In genomic region chr10:124674768-124675222, GRCh38 we compare ENCODE assay signal across 12 cellular contexts.
A peak's percentile ranks its signal among the peaks of the same experiment; 100 is the strongest.
DNase-seq lines count a peak whose midpoint lies in the region; ATAC-seq and TF ChIP-seq lines count a peak whose summit lies in the region.
"Had no signal": no experiment of that assay in that cellular context is flagged by ENCODE, and none has a peak within 500 bp of the region (broad histone marks: within the 10 kb centered on the region; RNA-seq: fewer than 3 reads in every experiment).

No MANE protein-coding gene starts in this region.

- no peaks in the 10 kb centered on the region for H4K20me1 ChIP-seq in GM23338 (replicated peaks; ENCODE audit: insufficient read depth)

- H3K4me1 Mint-ChIP-seq in activated naive CD4-positive, alpha-beta T cell treated with anti-CD3 and anti-CD28 coated beads for 36 hours (ENCODE audit: low read depth) = peaks cover 98% of the 10 kb centered on the region
- peaks cover 83% of the 10 kb centered on the region for H3K4me1 Mint-ChIP-seq in dendritic cell treated with granulocyte-macrophage colony-stimulating factor and Interleukin-4, amounts not matched to agents 40 ng/mL and 50 ng/mL, for 4 days (ENCODE audit: low read depth)
- H3K4me1 Mint-ChIP-seq in memory B cell (peaks cover 44% of the 10 kb centered on the region), GM23338 (peaks cover 31% of the 10 kb centered on the region)

- H3K4me1 ChIP-seq in GM23338 (ENCODE audit: insufficient read depth) (0 out of 2 replicates have a peak, but pooled peaks cover 7% of the 10 kb centered on the region), sigmoid colon (peaks cover 0 to 86% (median 78%) of the 10 kb centered on the region in 4 donors)

- TF ChIP-seq EP300 in sigmoid colon (IDR thresholded peaks at IDR 0.05) = no peak

- peaks cover 5% of the 10 kb centered on the region for H3K36me3 Mint-ChIP-seq in activated naive CD4-positive, alpha-beta T cell treated with anti-CD3 and anti-CD28 coated beads for 36 hours (ENCODE audit: low read depth)
- peaks cover 72% of the 10 kb centered on the region for H3K36me3 Mint-ChIP-seq in dendritic cell treated with granulocyte-macrophage colony-stimulating factor and Interleukin-4, amounts not matched to agents 40 ng/mL and 50 ng/mL, for 4 days (ENCODE audit: low read depth)
- H3K36me3 Mint-ChIP-seq in memory B cell (peaks cover 23% of the 10 kb centered on the region), GM23338 (ENCODE audit: low read depth) (no peaks in the 10 kb centered on the region; the same call in 2 of the 3 replicates)

- H3K4me3 Mint-ChIP-seq in activated naive CD4-positive, alpha-beta T cell treated with anti-CD3 and anti-CD28 coated beads for 36 hours = no peak overlapping the region
- H3K4me3 Mint-ChIP-seq in dendritic cell treated with granulocyte-macrophage colony-stimulating factor and Interleukin-4, amounts not matched to agents 40 ng/mL and 50 ng/mL, for 4 days = no peak overlapping the region
- H3K4me3 Mint-ChIP-seq in memory B cell = no peak overlapping the region
- H3K4me3 Mint-ChIP-seq in GM23338 = no peak overlapping the region

- no peaks in the 10 kb centered on the region for H3F3A ChIP-seq in GM23338 (replicated peaks; ENCODE audit: low read depth)

- intact Hi-C loops in activated naive CD4-positive, alpha-beta T cell treated with anti-CD3 and anti-CD28 coated beads for 36 hours (cut with micrococcal nuclease) = no loop called here
- intact Hi-C loops in dendritic cell treated with granulocyte-macrophage colony-stimulating factor and Interleukin-4, amounts not matched to agents 40 ng/mL and 50 ng/mL, for 4 days (cut with micrococcal nuclease) = no loop called here
- intact Hi-C loops in sigmoid colon (cut with DNase I) = no loop called here

- peak overlapping the region; percentile 21 for H3K27ac Mint-ChIP-seq in activated naive CD4-positive, alpha-beta T cell treated with anti-CD3 and anti-CD28 coated beads for 36 hours
- peak overlapping the region; percentile 2 for H3K27ac Mint-ChIP-seq in dendritic cell treated with granulocyte-macrophage colony-stimulating factor and Interleukin-4, amounts not matched to agents 40 ng/mL and 50 ng/mL, for 4 days
- H3K27ac Mint-ChIP-seq in memory B cell (peak overlapping the region; percentile 14), GM23338 (no peak overlapping the region)

- H3K36me3 ChIP-seq in GM23338 (ENCODE audit: insufficient read depth) = no peaks in the 10 kb centered on the region
- no peaks in the 10 kb centered on the region for H3K36me3 ChIP-seq in sigmoid colon
- no peaks in the 10 kb centered on the region for H3K36me3 ChIP-seq in brain microvascular endothelial cell (replicated peaks)
- H3K36me3 ChIP-seq: MG63 had no signal

- WGBS in sigmoid colon, 2 donors = 94 to 97% methylated on average over 9 of the region's 9 CpGs

- no peaks in the 10 kb centered on the region for H3K9me2 ChIP-seq in GM23338 (ENCODE audit: insufficient read depth)

- TF ChIP-seq POLR2A in sigmoid colon (IDR thresholded peaks at IDR 0.05) = no peak

- H3K27me3 Mint-ChIP-seq in activated naive CD4-positive, alpha-beta T cell treated with anti-CD3 and anti-CD28 coated beads for 36 hours (ENCODE audit: low read depth) = no peaks in the 10 kb centered on the region
- no peaks in the 10 kb centered on the region for H3K27me3 Mint-ChIP-seq in dendritic cell treated with granulocyte-macrophage colony-stimulating factor and Interleukin-4, amounts not matched to agents 40 ng/mL and 50 ng/mL, for 4 days
- H3K27me3 Mint-ChIP-seq in memory B cell (no peaks in the 10 kb centered on the region), GM23338 (ENCODE audit: insufficient read depth, low read depth, poor library complexity) (peaks cover 6% of the 10 kb centered on the region)

- H3K9me3 ChIP-seq in sigmoid colon = no peaks in the 10 kb centered on the region
- H3K9me3 ChIP-seq: body of pancreas, MG63 had no signal

- H3K27me3 ChIP-seq in GM23338 (ENCODE audit: insufficient read depth) (no peaks in the 10 kb centered on the region), sigmoid colon (no peaks in the 10 kb centered on the region), brain microvascular endothelial cell (replicated peaks) (no peaks in the 10 kb centered on the region)
- H3K27me3 ChIP-seq: body of pancreas, MG63 had no signal

- no peaks in the 10 kb centered on the region; the same call in 1 of the 2 replicates for H3K79me2 ChIP-seq in GM23338 (replicated peaks; ENCODE audit: insufficient read depth)

- TF ChIP-seq CTCF in GM23338 (conservative IDR thresholded peaks at IDR 0.05; ENCODE audit: low read depth in 2 of 2) (no peak), sigmoid colon (IDR thresholded peaks at IDR 0.05) (no peak), brain microvascular endothelial cell (IDR thresholded peaks at IDR 0.05; ENCODE audit: low read depth, low read length, missing control alignments) (no peak)

- no peak overlapping the region for H2AFZ ChIP-seq in GM23338

- ATAC-seq in memory B cell (ENCODE audit: low read depth) (no peak), GM23338 (no peak)
- ATAC-seq: body of pancreas, esophagus mucosa had no signal

- H3K27ac ChIP-seq in temporal lobe (ENCODE audit: low read depth, low read length) = peak overlapping the region; percentile 94
- no peak overlapping the region for H3K27ac ChIP-seq in GM23338 (ENCODE audit: low read depth)
- peak overlapping the region in 1 of 4 donors; percentile 14 for H3K27ac ChIP-seq in sigmoid colon
- H3K27ac ChIP-seq in brain microvascular endothelial cell = no peak overlapping the region
- H3K27ac ChIP-seq: body of pancreas had no signal

- DNase-seq in activated naive CD4-positive, alpha-beta T cell treated with anti-CD3 and anti-CD28 coated beads for 36 hours = no peak
- no peak for DNase-seq in activated naive CD4-positive, alpha-beta T cell treated with anti-CD3 and anti-CD28 coated beads, Interleukin-2, amount 50 U/mL, for 16 hours
- DNase-seq in memory B cell (ENCODE audit: low spot score in 2 of 2) = no peak
- DNase-seq in GM23338 (ENCODE audit: low spot score) = no peak
- no peak for DNase-seq in sigmoid colon
- DNase-seq in brain microvascular endothelial cell = no peak
- DNase-seq: body of pancreas, MG63, NCI-H510A treated with DMSO at 0.1 percent for 48 hours had no signal

- in situ Hi-C loops in brain microvascular endothelial cell (cut with HindIII; ENCODE audit: low pct_ligation_motif_present, low sequenced_read_pairs) = no loop called here

- H3K4me3 ChIP-seq in GM23338 (no peak overlapping the region), sigmoid colon (no peak overlapping the region), brain microvascular endothelial cell (ENCODE audit: low read depth, low read length) (no peak overlapping the region)
- H3K4me3 ChIP-seq: body of pancreas, MG63 had no signal

- no peak overlapping the region for H3K4me2 ChIP-seq in GM23338

- no peaks in the 10 kb centered on the region for H3K9me3 Mint-ChIP-seq in activated naive CD4-positive, alpha-beta T cell treated with anti-CD3 and anti-CD28 coated beads for 36 hours
- H3K9me3 Mint-ChIP-seq in dendritic cell treated with granulocyte-macrophage colony-stimulating factor and Interleukin-4, amounts not matched to agents 40 ng/mL and 50 ng/mL, for 4 days = no peaks in the 10 kb centered on the region
- H3K9me3 Mint-ChIP-seq in memory B cell (no peaks in the 10 kb centered on the region), GM23338 (no peaks in the 10 kb centered on the region)

- CTCF ChIA-PET in activated naive CD4-positive, alpha-beta T cell treated with anti-CD3 and anti-CD28 coated beads for 36 hours (lab: Charles Lee) = interaction anchor here (0.9 to 2.2 kb wide), 3 partner anchors 27 to 71 kb away, joined by 3 to 7 read pairs (median 3); no protein-coding TSS in a partner anchor

TF ChIP-seq in GM23338, 12 proteins besides CTCF, POLR2A, EP300 and RAD21:
- no peak for TF ChIP-seq REST (IDR thresholded peaks at IDR 0.05; ENCODE audit: unreplicated experiment)
- no peak for TF ChIP-seq NANOG (IDR thresholded peaks at IDR 0.05; ENCODE audit: borderline replicate concordance)
- TF ChIP-seq ZNF114 (CRISPR knock-in tag; IDR thresholded peaks at IDR 0.05) = no peak
- TF ChIP-seq JUNB (IDR thresholded peaks at IDR 0.05; ENCODE audit: unreplicated experiment) = no peak
- TF ChIP-seq STAT1 (IDR thresholded peaks at IDR 0.05; ENCODE audit: unreplicated experiment) = no peak
- no peak for TF ChIP-seq EZH2 (IDR thresholded peaks at IDR 0.05; ENCODE audit: low read depth, unreplicated experiment)
- TF ChIP-seq ETS1 (IDR thresholded peaks at IDR 0.05) = no peak
- TF ChIP-seq POLR2AphosphoS5 (IDR thresholded peaks at IDR 0.05; ENCODE audit: low read depth) = no peak
